13 cellular contexts compared by ENCODE assay signal in genomic region chr2:108304975-108305374, GRCh38. TPM values are rescaled to one million over a fixed set of nuclear protein-coding genes. Genes with fewer than 3 reads are reported as not detected.
DNase-seq lines count a peak whose midpoint lies in the region; ATAC-seq and TF ChIP-seq lines count a peak whose summit lies in the region.
"Had no signal": no experiment of that assay in that cellular context is flagged by ENCODE, and none has a peak within 500 bp of the region (broad histone marks: within the 10 kb centered on the region; RNA-seq: fewer than 3 reads in every experiment).

No MANE protein-coding gene starts in this region.

- H3K27ac Mint-ChIP-seq in stimulated activated effector memory CD8-positive, alpha-beta T cell treated with anti-CD3 and anti-CD28 coated beads, Interleukin-12 subunit alpha, Interleukin-12 subunit beta, amount 100 ng/mL, for 72 hours: no peak overlapping the region
- H3K27ac Mint-ChIP-seq: activated naive CD8-positive, alpha-beta T cell treated with anti-CD3 and anti-CD28 coated beads for 36 hours; natural killer cell treated with Interleukin-12 subunit alpha and Interleukin-12 subunit beta and Interleukin-15 and Interleukin-18, amount 100 ng/mL, for 72 hours had no signal

- ATAC-seq in GM18861 (IDR thresholded peaks at IDR 0.05; ENCODE audit: unreplicated experiment) (peak; percentile 70), GM21526 (IDR thresholded peaks at IDR 0.05; ENCODE audit: low FRiP score, unreplicated experiment) (peak; percentile 70), HG03097 (IDR thresholded peaks at IDR 0.05; ENCODE audit: low FRiP score, unreplicated experiment) (peak; percentile 68)
- peak; percentile 20 for ATAC-seq in stimulated activated effector memory CD8-positive, alpha-beta T cell treated with anti-CD3 and anti-CD28 coated beads, Interleukin-12 subunit alpha, Interleukin-12 subunit beta, amount 100 ng/mL, for 72 hours
- ATAC-seq: left cardiac atrium had no signal

- H3K27ac ChIP-seq in transverse colon: no peak overlapping the region
- H3K27ac ChIP-seq: sigmoid colon had no signal

- no peak overlapping the region for H3K4me3 Mint-ChIP-seq in stimulated activated effector memory CD8-positive, alpha-beta T cell treated with anti-CD3 and anti-CD28 coated beads, Interleukin-12 subunit alpha, Interleukin-12 subunit beta, amount 100 ng/mL, for 72 hours
- H3K4me3 Mint-ChIP-seq: activated naive CD8-positive, alpha-beta T cell treated with anti-CD3 and anti-CD28 coated beads for 36 hours; natural killer cell treated with Interleukin-12 subunit alpha and Interleukin-12 subunit beta and Interleukin-15 and Interleukin-18, amount 100 ng/mL, for 72 hours had no signal

- no peak for TF ChIP-seq CTCF in transverse colon (IDR thresholded peaks at IDR 0.05)

- H3K36me3 ChIP-seq in transverse colon: no peaks in the 10 kb centered on the region
- H3K36me3 ChIP-seq: sigmoid colon had no signal

- in situ Hi-C loops in transverse colon (cut with MboI; ENCODE audit: low pct_ligation_motif_present in 1 of 4, low pct_unique_long_range_greater_than_20kb in 1 of 4, low sequenced_read_pairs in 3 of 4): no loop called here

- DNase-seq in stimulated activated effector memory CD8-positive, alpha-beta T cell treated with anti-CD3 and anti-CD28 coated beads, Interleukin-12 subunit alpha, Interleukin-12 subunit beta, amount 100 ng/mL, for 72 hours (ENCODE audit: low spot score in 2 of 2): no peak
- no peak for DNase-seq in mesenteric fat pad (ENCODE audit: low spot score)
- DNase-seq in transverse colon: no peak
- no peak for DNase-seq in DMS 273 (lab: John Stamatoyannopoulos, UW; ENCODE audit: unreplicated experiment)
- DNase-seq: activated CD8-positive, alpha-beta memory T cell treated with anti-CD3 and anti-CD28 coated beads, Interleukin-2, amount 50 U/mL, for 4 hours; activated naive CD8-positive, alpha-beta T cell treated with anti-CD3 and anti-CD28 coated beads for 36 hours; GF-D8; left cardiac atrium; sigmoid colon had no signal

- H3K9me3 ChIP-seq in transverse colon: no peaks in the 10 kb centered on the region
- H3K9me3 ChIP-seq: sigmoid colon had no signal

- no peak for TF ChIP-seq EP300 in transverse colon (IDR thresholded peaks at IDR 0.05; ENCODE audit: low read depth)

- H3K4me3 ChIP-seq in transverse colon: no peak overlapping the region
- H3K4me3 ChIP-seq: sigmoid colon had no signal

- H3K4me1 ChIP-seq in transverse colon: no peaks in the 10 kb centered on the region
- H3K4me1 ChIP-seq: sigmoid colon had no signal

- intact Hi-C loops in transverse colon (cut with DNase I; ENCODE audit: low total_unique reads): no loop called here

- 70% methylated on average over 2 of the region's 2 CpGs; no CpG with 5 or more reads in 1 of the 2 donors for WGBS in transverse colon (ENCODE audit: low coverage in 1 of 2), 2 donors

- H3K4me1 Mint-ChIP-seq in stimulated activated effector memory CD8-positive, alpha-beta T cell treated with anti-CD3 and anti-CD28 coated beads, Interleukin-12 subunit alpha, Interleukin-12 subunit beta, amount 100 ng/mL, for 72 hours: no peaks in the 10 kb centered on the region

- H3K27me3 ChIP-seq in transverse colon: no peaks in the 10 kb centered on the region
- H3K27me3 ChIP-seq: sigmoid colon had no signal

- no peak for TF ChIP-seq POLR2A in transverse colon (IDR thresholded peaks at IDR 0.05)

- no peaks in the 10 kb centered on the region for H3K9me3 Mint-ChIP-seq in stimulated activated effector memory CD8-positive, alpha-beta T cell treated with anti-CD3 and anti-CD28 coated beads, Interleukin-12 subunit alpha, Interleukin-12 subunit beta, amount 100 ng/mL, for 72 hours
- H3K9me3 Mint-ChIP-seq: activated naive CD8-positive, alpha-beta T cell treated with anti-CD3 and anti-CD28 coated beads for 36 hours; natural killer cell treated with Interleukin-12 subunit alpha and Interleukin-12 subunit beta and Interleukin-15 and Interleukin-18, amount 100 ng/mL, for 72 hours had no signal

- H3K36me3 Mint-ChIP-seq in stimulated activated effector memory CD8-positive, alpha-beta T cell treated with anti-CD3 and anti-CD28 coated beads, Interleukin-12 subunit alpha, Interleukin-12 subunit beta, amount 100 ng/mL, for 72 hours: no peaks in the 10 kb centered on the region
- H3K36me3 Mint-ChIP-seq: activated naive CD8-positive, alpha-beta T cell treated with anti-CD3 and anti-CD28 coated beads for 36 hours; natural killer cell treated with Interleukin-12 subunit alpha and Interleukin-12 subunit beta and Interleukin-15 and Interleukin-18, amount 100 ng/mL, for 72 hours had no signal

RNA-seq across cellular contexts. Expression of gene SULT1C2, which starts 16.3 kb away (rescaled TPM):
- total RNA-seq in mesenteric fat pad: 0.64 TPM
- total RNA-seq in transverse colon: not detected
- total RNA-seq: activated naive CD8-positive, alpha-beta T cell treated with anti-CD3 and anti-CD28 coated beads for 36 hours; natural killer cell treated with Interleukin-12 subunit alpha and Interleukin-12 subunit beta and Interleukin-15 and Interleukin-18, amount 100 ng/mL, for 72 hours had no signal

Comparison
In these comparisons a context has a peak if more than half of its experiments do, and no peak if none do; other contexts are left out.
1. ATAC-seq: peak in every context shown above with its lines; median percentile 70 in GM18861; 70 in GM21526; 68 in HG03097; 20 in stimulated activated effector memory CD8-positive, alpha-beta T cell treated with anti-CD3 and anti-CD28 coated beads, Interleukin-12 subunit alpha, Interleukin-12 subunit beta, amount 100 ng/mL, for 72 hours.